ENCODE assay signal across 8 cellular contexts in genomic region chr12:31658743-31659086, GRCh38. TPM values are rescaled to one million over a fixed set of nuclear protein-coding genes. Genes with fewer than 3 reads are reported as not detected.
A peak's percentile ranks its signal among the peaks of the same experiment; 100 is the strongest.
DNase-seq lines count a peak whose midpoint lies in the region; FAIRE-seq and TF ChIP-seq lines count a peak whose summit lies in the region.

No MANE protein-coding gene starts in this region.

- H3K4me1 ChIP-seq in keratinocyte (ENCODE audit: control insufficient read depth, extremely low read depth, insufficient read depth, low read length) (peaks cover 11% of the 10 kb centered on the region), tibial artery (peaks cover 0 to 6% (median 2%) of the 10 kb centered on the region in 4 donors)

- H3K4me3 Mint-ChIP-seq in activated naive CD8-positive, alpha-beta T cell = peak overlapping the region; percentile 97

- H3K4me1 Mint-ChIP-seq in activated naive CD8-positive, alpha-beta T cell (ENCODE audit: low read depth) = peaks cover 17% of the 10 kb centered on the region

- peak overlapping the region; percentile 94 for H3K9ac ChIP-seq in keratinocyte (ENCODE audit: control insufficient read depth, extremely low read depth, insufficient read depth, low read length)

- POLR2A ChIA-PET in HEK293T (lab: Yijun Ruan, JAX) = interaction anchor here (0.6 to 1.4 kb wide), 15 partner anchors 8 to 447 kb away, joined by 3 to 8 read pairs (median 3); partner anchors contain the start of gene AMN1

- no peak for FAIRE-seq in keratinocyte (lab: Jason Lieb, UNC)

- H3K27ac ChIP-seq in keratinocyte (ENCODE audit: control insufficient read depth, insufficient read depth, low read length) = peak overlapping the region; percentile 96
- H3K27ac ChIP-seq in tibial artery = peak overlapping the region; percentile 83 to 92

- H3K27ac Mint-ChIP-seq in activated naive CD8-positive, alpha-beta T cell = peak overlapping the region; percentile 97

- no peaks in the 10 kb centered on the region for H4K20me1 ChIP-seq in keratinocyte (ENCODE audit: control insufficient read depth, extremely low read depth, insufficient read depth, low read length)

- no peak for TF ChIP-seq CTCF in AG09309 (IDR thresholded peaks at IDR 0.05; ENCODE audit: control insufficient read depth, insufficient read depth, low read depth, low read length, missing control alignments)
- no peak for TF ChIP-seq CTCF in keratinocyte (optimal IDR thresholded peaks at IDR 0.05 in 1 of 3, IDR thresholded peaks at IDR 0.05 in 1 of 3, conservative IDR thresholded peaks at IDR 0.05 in 1 of 3; ENCODE audit: extremely low read depth in 1 of 3, insufficient read depth in 2 of 3, low read length in 3 of 3)
- TF ChIP-seq CTCF in tibial artery (IDR thresholded peaks at IDR 0.05) = no peak

- DNase-seq in AG09309 (ENCODE audit: low read depth) = no peak
- no peak for DNase-seq in HEK293T (ENCODE audit: extremely low spot score)
- no peak for DNase-seq in keratinocyte (ENCODE audit: low read depth, low spot score)
- DNase-seq in tibial artery = no peak
- DNase-seq in RPMI8226 = no peak
- DNase-seq in NCI-H526 (lab: John Stamatoyannopoulos, UW) = no peak
- DNase-seq in DMS114 treated with DMSO at 0.1 percent for 48 hours (lab: John Stamatoyannopoulos, UW; ENCODE audit: unreplicated experiment) = no peak

- peak overlapping the region; percentile 76 for H2AFZ ChIP-seq in keratinocyte (ENCODE audit: control insufficient read depth, low read length)

- peaks cover 6% of the 10 kb centered on the region for H3K36me3 Mint-ChIP-seq in activated naive CD8-positive, alpha-beta T cell

- H3K36me3 ChIP-seq in keratinocyte (ENCODE audit: control insufficient read depth in 2 of 2, extremely low read depth in 1 of 2, insufficient read depth in 2 of 2, low read length in 2 of 2) = no peaks in the 10 kb centered on the region
- H3K36me3 ChIP-seq in tibial artery = peaks cover 0 to 18% (median 0%) of the 10 kb centered on the region in 3 donors

- intact Hi-C loops in tibial artery (cut with DNase I; ENCODE audit: low total_unique reads) = loop anchor here (5.0 to 10.0 kb wide), 2 partner anchors 299 to 646 kb away; partner anchors contain the start of gene RESF1

- peak overlapping the region; percentile 69 for H3K4me3 ChIP-seq in AG09309 (ENCODE audit: control insufficient read depth, low read depth, low read length)
- peak overlapping the region; percentile 52 to 99 (median 98) for H3K4me3 ChIP-seq in keratinocyte (ENCODE audit: control insufficient read depth in 2 of 3, extremely low read depth in 1 of 3, insufficient read depth in 2 of 3, low read depth in 1 of 3, low read length in 3 of 3)
- peak overlapping the region; percentile 57 for H3K4me3 ChIP-seq in tibial artery

- no peaks in the 10 kb centered on the region for H3K79me2 ChIP-seq in keratinocyte (ENCODE audit: control insufficient read depth, insufficient read depth, low read length)

- H3K9me1 ChIP-seq in keratinocyte (ENCODE audit: control insufficient read depth, extremely low read depth, insufficient read depth, low read length) = no peaks in the 10 kb centered on the region

- no peaks in the 10 kb centered on the region for H3K9me3 Mint-ChIP-seq in activated naive CD8-positive, alpha-beta T cell (ENCODE audit: low read depth)

- H3K4me2 ChIP-seq in keratinocyte (ENCODE audit: control insufficient read depth, extremely low read depth, insufficient read depth, low read depth, low read length) = peak overlapping the region; percentile 93

- H3K27me3 ChIP-seq in keratinocyte (ENCODE audit: control insufficient read depth, extremely low read depth, insufficient read depth, low read length) (no peaks in the 10 kb centered on the region), tibial artery (no peaks in the 10 kb centered on the region)

- CTCF ChIA-PET in HEK293T (lab: Yijun Ruan, JAX) = interaction anchor here (1.0 kb wide), 1 partner anchor 84 kb away, joined by 3 read pairs; no protein-coding TSS in a partner anchor

- H3K27me3 Mint-ChIP-seq in activated naive CD8-positive, alpha-beta T cell = no peaks in the 10 kb centered on the region

- dilution Hi-C loops in keratinocyte (cut with MboI; ENCODE audit: extremely low pct_ligation_motif_present, low sequenced_read_pairs) = no loop called here

- H3K9me3 ChIP-seq in keratinocyte (ENCODE audit: control insufficient read depth, low read depth, low read length) = no peaks in the 10 kb centered on the region
- H3K9me3 ChIP-seq in tibial artery = no peaks in the 10 kb centered on the region

TF ChIP-seq in HEK293T, 16 proteins besides CTCF, POLR2A, EP300 and RAD21:
- TF ChIP-seq FOXK2 (IDR thresholded peaks at IDR 0.05) (no peak), ARNT (IDR thresholded peaks at IDR 0.05) (no peak), HDGF (IDR thresholded peaks at IDR 0.05; ENCODE audit: borderline replicate concordance) (no peak), CTBP1 (IDR thresholded peaks at IDR 0.05; ENCODE audit: borderline replicate concordance) (no peak), FOXM1 (IDR thresholded peaks at IDR 0.05; ENCODE audit: borderline replicate concordance) (no peak), FOXA1 (IDR thresholded peaks at IDR 0.05) (no peak), BHLHE40 (IDR thresholded peaks at IDR 0.05; ENCODE audit: borderline replicate concordance) (no peak), ZNF384 (IDR thresholded peaks at IDR 0.05) (peak; percentile 82)
TF ChIP-seq in HEK293T: peak in this region for 1.

RNA-seq across cellular contexts. Expression of gene ETFBKMT, which starts 0.8 kb away (rescaled TPM):
- 1.1 to 1.4 TPM (median 1.1 TPM) in 3 replicates for polyA plus RNA-seq in keratinocyte
- polyA plus RNA-seq in keratinocyte (2011; ENCODE audit: low read depth) = 1.4 TPM
- polyA plus RNA-seq in keratinocyte (2011; cell fraction: cytosol; rRNA removed) = 0.97 and 1.4 TPM in 2 replicates
- 1.7 and 1.8 TPM in 2 replicates for polyA plus RNA-seq in keratinocyte (2011; cell fraction: nucleus; rRNA removed)
- 0.87 and 1.6 TPM in 2 replicates for polyA plus RNA-seq in keratinocyte (2012; ENCODE audit: low replicate concordance)
- polyA minus RNA-seq in keratinocyte = 0.40 to 1.3 TPM (median 1.0 TPM) in 3 replicates
- polyA minus RNA-seq in keratinocyte (2011; cell fraction: cytosol; rRNA and poly(A)+ RNA removed) = 0.38 TPM
- polyA minus RNA-seq in keratinocyte (2011; cell fraction: nucleus; rRNA and poly(A)+ RNA removed) = 1.2 and 1.5 TPM in 2 replicates
